16 cellular contexts compared by ENCODE assay signal in genomic region chr15:35495075-35495474, GRCh38. TPM values are rescaled to one million over a fixed set of nuclear protein-coding genes. Genes with fewer than 3 reads are reported as not detected.
DNase-seq lines count a peak whose midpoint lies in the region; ATAC-seq, FAIRE-seq and TF ChIP-seq lines count a peak whose summit lies in the region.
"Had no signal": no experiment of that assay in that cellular context is flagged by ENCODE, and none has a peak within 500 bp of the region (broad histone marks: within the 10 kb centered on the region; RNA-seq: fewer than 3 reads in every experiment).

No MANE protein-coding gene starts in this region.

- H3K4me3 ChIP-seq in astrocyte (ENCODE audit: insufficient read depth, low read depth, low read length), result no peak overlapping the region

- DNase-seq in COLO829 (ENCODE audit: low spot score) (peak; percentile 45), NCI-H524 treated with DMSO at 0.1 percent for 48 hours (lab: John Stamatoyannopoulos, UW) (peak; percentile 82), astrocyte (ENCODE audit: low read depth) (no peak), nephron progenitor cell (no peak), left ventricle myocardium superior (no peak), HuH-7 (ENCODE audit: low spot score) (no peak), NOMO-1 (lab: John Stamatoyannopoulos, UW; ENCODE audit: unreplicated experiment in 2 of 2) (no peak)
- DNase-seq: DMS153, DND-41, KBM-7, NCI-H2029, NCI-H446 treated with DMSO at 0.1 percent for 48 hours, NCI-H69 had no signal

- intact Hi-C loops in left ventricle myocardium superior (cut with micrococcal nuclease), result no loop called here

- H3K9me3 ChIP-seq in astrocyte (ENCODE audit: insufficient read depth, low read depth, low read length), result no peaks in the 10 kb centered on the region

- no peaks in the 10 kb centered on the region for H4K20me1 ChIP-seq in astrocyte (ENCODE audit: insufficient read depth, low read length)

- H3K79me2 ChIP-seq in astrocyte (ENCODE audit: insufficient read depth, low read length), result no peaks in the 10 kb centered on the region

- TF ChIP-seq CTCF in astrocyte (IDR thresholded peaks at IDR 0.05; ENCODE audit: insufficient read depth, low read depth, low read length) (no peak), nephron progenitor cell (IDR thresholded peaks at IDR 0.05) (no peak)

- no peaks in the 10 kb centered on the region for H3K36me3 ChIP-seq in astrocyte (ENCODE audit: insufficient read depth, low read length)

- no peak overlapping the region for H3K27ac Mint-ChIP-seq in astrocyte (ENCODE audit: unreplicated experiment)
- peak overlapping the region; percentile 4 for H3K27ac Mint-ChIP-seq in nephron progenitor cell

- no peaks in the 10 kb centered on the region for H3K27me3 ChIP-seq in astrocyte (ENCODE audit: insufficient read depth, low read length)

- ATAC-seq in left ventricle myocardium superior, result no peak
- ATAC-seq: SK-N-SH treated with all-trans-retinoic acid at 6 μM for 48 hours had no signal

- no peaks in the 10 kb centered on the region for H3K27me3 Mint-ChIP-seq in astrocyte (ENCODE audit: low read depth, unreplicated experiment)
- no peaks in the 10 kb centered on the region for H3K27me3 Mint-ChIP-seq in nephron progenitor cell (ENCODE audit: low read depth, poor library complexity)

- no peaks in the 10 kb centered on the region for H3K4me1 ChIP-seq in astrocyte (ENCODE audit: insufficient read depth, low read length)

- no peak overlapping the region for H2AFZ ChIP-seq in astrocyte (ENCODE audit: low read depth, low read length)

- H3K36me3 Mint-ChIP-seq in astrocyte (ENCODE audit: low read depth, unreplicated experiment), result no peaks in the 10 kb centered on the region
- H3K36me3 Mint-ChIP-seq in nephron progenitor cell (ENCODE audit: low read depth), result peaks cover 10% of the 10 kb centered on the region

- H3K9ac ChIP-seq in astrocyte (ENCODE audit: low read length), result no peak overlapping the region

- no peaks in the 10 kb centered on the region for H3K9me3 Mint-ChIP-seq in astrocyte (ENCODE audit: unreplicated experiment)
- H3K9me3 Mint-ChIP-seq in nephron progenitor cell, result peaks cover 1% of the 10 kb centered on the region

- H3K27ac ChIP-seq in astrocyte (ENCODE audit: low read depth, low read length), result no peak overlapping the region

- FAIRE-seq in astrocyte (lab: Jason Lieb, UNC), result peak; percentile 47
- FAIRE-seq: GM12892, RCC 7860 had no signal

- H3K4me3 Mint-ChIP-seq in astrocyte (ENCODE audit: unreplicated experiment) (no peak overlapping the region), nephron progenitor cell (no peak overlapping the region)

- H3K4me1 Mint-ChIP-seq in astrocyte (ENCODE audit: low read depth, unreplicated experiment), result no peaks in the 10 kb centered on the region
- no peaks in the 10 kb centered on the region for H3K4me1 Mint-ChIP-seq in nephron progenitor cell

- no peak overlapping the region for H3K4me2 ChIP-seq in astrocyte (ENCODE audit: low read length)

RNA-seq across cellular contexts. Expression of gene DPH6, which starts 50.9 kb away (rescaled TPM):
- 6.9 and 7.6 TPM in 2 replicates for total RNA-seq in astrocyte
- total RNA-seq in left ventricle myocardium superior, result 17.3 TPM

Comparison
In these comparisons a context has a peak if more than half of its experiments do, and no peak if none do; other contexts are left out.
1. DNase-seq: peak in COLO829 (single experiment) and NCI-H524 treated with DMSO at 0.1 percent for 48 hours (single experiment); none in astrocyte (single experiment), nephron progenitor cell (single experiment), left ventricle myocardium superior (single experiment), HuH-7 (single experiment) and NOMO-1 (0 of 2).